ENCODE assay signal across 8 cellular contexts in the genomic region with DNA sequence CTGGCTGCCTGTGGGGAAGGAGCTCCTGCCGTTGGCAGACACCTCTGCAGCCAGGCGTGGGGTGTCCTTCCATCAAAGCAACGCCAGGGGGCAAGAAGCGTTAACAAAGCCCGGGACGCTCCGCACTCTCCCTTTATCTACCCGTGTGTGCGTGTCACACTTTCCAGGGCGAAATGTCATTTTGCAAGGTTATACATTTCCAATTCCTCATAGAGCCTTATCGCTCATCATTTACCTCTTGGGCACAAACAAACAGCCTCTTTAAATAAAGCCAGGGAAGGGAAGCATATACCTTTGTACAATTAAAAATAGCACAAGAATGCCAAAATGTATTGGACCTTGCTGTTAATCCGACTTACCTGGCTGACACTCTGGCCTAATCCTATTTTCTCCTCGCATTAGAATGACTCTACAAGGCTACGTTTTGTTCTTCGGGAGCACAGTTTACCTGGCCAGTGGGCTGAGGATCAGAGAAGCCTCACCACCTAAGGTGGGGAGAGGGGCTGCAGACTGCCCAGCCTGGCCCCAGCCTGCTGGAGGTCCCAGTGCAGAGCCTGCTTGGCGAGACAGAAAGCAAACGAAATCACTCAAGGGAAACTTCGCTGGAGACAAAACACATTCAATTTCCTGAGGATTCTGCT.
DNase-seq lines count a peak whose midpoint lies in the region; ATAC-seq and TF ChIP-seq lines count a peak whose summit lies in the region.

No MANE protein-coding gene starts in this region.

- H3K36me3 ChIP-seq in OCI-LY3 (replicated peaks; ENCODE audit: low read depth, low read length), result no peaks in the 10 kb centered on the region
- H3K36me3 ChIP-seq in esophagus squamous epithelium, result no peaks in the 10 kb centered on the region
- H3K36me3 ChIP-seq in neural cell (ENCODE audit: insufficient read depth, low read length), result no peaks in the 10 kb centered on the region

- H3K4me2 ChIP-seq in OCI-LY3 (ENCODE audit: low read length) (peak overlapping the region; percentile 83), neural cell (ENCODE audit: low read length) (no peak overlapping the region)

- no peak overlapping the region for H3K27ac ChIP-seq in OCI-LY3 (ENCODE audit: low read length)
- no peak overlapping the region for H3K27ac ChIP-seq in esophagus squamous epithelium
- no peak overlapping the region for H3K27ac ChIP-seq in neural cell (ENCODE audit: low read length)

- H3K9me2 ChIP-seq in neural cell (ENCODE audit: insufficient read depth, low read length), result no peaks in the 10 kb centered on the region

- no peak for TF ChIP-seq POLR2A in esophagus squamous epithelium (IDR thresholded peaks at IDR 0.05)

- peak overlapping the region; percentile 53 for H3K4me3 ChIP-seq in OCI-LY3 (ENCODE audit: low read length)
- no peak overlapping the region for H3K4me3 ChIP-seq in esophagus squamous epithelium
- no peak overlapping the region for H3K4me3 ChIP-seq in neural cell (ENCODE audit: low read length)

- intact Hi-C loops in esophagus squamous epithelium (cut with DNase I), result no loop called here

- peaks cover 52% of the 10 kb centered on the region for H3K4me1 Mint-ChIP-seq in stimulated activated naive CD8-positive, alpha-beta T cell treated with anti-CD3 and anti-CD28 coated beads, Interleukin-15, amount 100 ng/mL, for 72 hours

- H4K20me1 ChIP-seq in OCI-LY3 (ENCODE audit: insufficient read depth, low read length) (no peaks in the 10 kb centered on the region), neural cell (ENCODE audit: insufficient read depth) (no peaks in the 10 kb centered on the region)

- 4 to 7% methylated on average over 17 to 18 of the region's 18 CpGs for WGBS in esophagus squamous epithelium, 2 donors

- H3K27me3 ChIP-seq in OCI-LY3 (ENCODE audit: low read depth, low read length), result peaks cover 45% of the 10 kb centered on the region
- H3K27me3 ChIP-seq in esophagus squamous epithelium, result peaks cover 20 to 100% (median 60%) of the 10 kb centered on the region in 4 donors
- peaks cover 97% of the 10 kb centered on the region for H3K27me3 ChIP-seq in neural cell (ENCODE audit: insufficient read depth, low read depth, low read length)

- peaks cover 15% of the 10 kb centered on the region for H3K4me1 ChIP-seq in OCI-LY3 (ENCODE audit: low read length)
- peaks cover 16 to 46% (median 16%) of the 10 kb centered on the region in 3 donors for H3K4me1 ChIP-seq in esophagus squamous epithelium

- TF ChIP-seq CTCF in OCI-LY3 (IDR thresholded peaks at IDR 0.05; ENCODE audit: low read depth, low read length) (peak; percentile 80), esophagus squamous epithelium (IDR thresholded peaks at IDR 0.05) (peak; percentile 25 to 79 (median 59)), neural cell (IDR thresholded peaks at IDR 0.05; ENCODE audit: poor library complexity, severe bottlenecking) (peak; percentile 72)

- peak; percentile 72 for ATAC-seq in GM21423 (IDR thresholded peaks at IDR 0.05; ENCODE audit: unreplicated experiment)
- peak; percentile 83 for ATAC-seq in stimulated activated naive CD8-positive, alpha-beta T cell treated with anti-CD3 and anti-CD28 coated beads, Interleukin-15, amount 100 ng/mL, for 72 hours

- no peak overlapping the region for H3K4me3 Mint-ChIP-seq in stimulated activated naive CD8-positive, alpha-beta T cell treated with anti-CD3 and anti-CD28 coated beads, Interleukin-15, amount 100 ng/mL, for 72 hours

- H3K79me2 ChIP-seq in OCI-LY3 (ENCODE audit: low read length), result no peaks in the 10 kb centered on the region
- no peaks in the 10 kb centered on the region for H3K79me2 ChIP-seq in neural cell (replicated peaks; ENCODE audit: insufficient read depth, low read length)

- peak; percentile 60 for TF ChIP-seq RAD21 in neural cell (conservative IDR thresholded peaks at IDR 0.05)

- H3K27me3 Mint-ChIP-seq in stimulated activated naive CD8-positive, alpha-beta T cell treated with anti-CD3 and anti-CD28 coated beads, Interleukin-15, amount 100 ng/mL, for 72 hours, result peaks cover 100% of the 10 kb centered on the region

- H3F3A ChIP-seq in neural cell (ENCODE audit: insufficient read depth, low read length, poor library complexity, severe bottlenecking), result no peaks in the 10 kb centered on the region

- DNase-seq in DMS 273 (lab: John Stamatoyannopoulos, UW; ENCODE audit: unreplicated experiment) (peak; percentile 94), HUDEP-2 (lab: John Stamatoyannopoulos, UW; ENCODE audit: unreplicated experiment in 76 of 76) (peak in 69 of 76 experiments; percentile 4 to 78 (median 56)), activated T-cell treated with anti-CD3 and anti-CD28 coated beads for 4 hours (peak; percentile 63), esophagus squamous epithelium (lab: John Stamatoyannopoulos, UW) (no peak)
- peak; percentile 67 to 75 for DNase-seq in stimulated activated naive CD8-positive, alpha-beta T cell treated with anti-CD3 and anti-CD28 coated beads, Interleukin-15, amount 100 ng/mL, for 72 hours

- H3K9ac ChIP-seq in OCI-LY3 (ENCODE audit: low read length) (no peak overlapping the region), neural cell (ENCODE audit: low read length) (no peak overlapping the region)

- H3K27ac Mint-ChIP-seq in stimulated activated naive CD8-positive, alpha-beta T cell treated with anti-CD3 and anti-CD28 coated beads, Interleukin-15, amount 100 ng/mL, for 72 hours, result no peak overlapping the region

- no peak for TF ChIP-seq EP300 in neural cell (conservative IDR thresholded peaks at IDR 0.05; ENCODE audit: poor library complexity, severe bottlenecking)

- H2AFZ ChIP-seq in OCI-LY3 (ENCODE audit: low read depth, low read length) (0 out of 2 replicates have a peak overlapping the region, but pooled peaks have one; percentile 42), neural cell (ENCODE audit: low read depth, low read length) (no peak overlapping the region)

- H3K9me3 ChIP-seq in OCI-LY3 (ENCODE audit: insufficient read depth, low read length), result no peaks in the 10 kb centered on the region
- H3K9me3 ChIP-seq in esophagus squamous epithelium, result no peaks in the 10 kb centered on the region
- no peaks in the 10 kb centered on the region for H3K9me3 ChIP-seq in neural cell (ENCODE audit: low read length)

- no peaks in the 10 kb centered on the region for H3K9me3 Mint-ChIP-seq in stimulated activated naive CD8-positive, alpha-beta T cell treated with anti-CD3 and anti-CD28 coated beads, Interleukin-15, amount 100 ng/mL, for 72 hours

TF ChIP-seq in neural cell, 6 proteins besides CTCF, POLR2A, EP300 and RAD21:
- TF ChIP-seq TAF1 (IDR thresholded peaks at IDR 0.05; ENCODE audit: low read depth), result no peak
- peak; percentile 74 for TF ChIP-seq SMC3 (conservative IDR thresholded peaks at IDR 0.05; ENCODE audit: poor library complexity)
- TF ChIP-seq POLR2AphosphoS5 (IDR thresholded peaks at IDR 0.05), result peak; percentile 22
- TF ChIP-seq EZH2 (IDR thresholded peaks at IDR 0.05; ENCODE audit: borderline replicate concordance, insufficient read depth, low read length, poor library complexity, severe bottlenecking), result no peak
- no peak for TF ChIP-seq MXI1 (conservative IDR thresholded peaks at IDR 0.05; ENCODE audit: poor library complexity, severe bottlenecking)
- no peak for TF ChIP-seq REST (IDR thresholded peaks at IDR 0.05; ENCODE audit: borderline replicate concordance)
